ENCODE assay signal across 9 cellular contexts in genomic region chr5:175246242-175246891, GRCh38.
A peak's percentile ranks its signal among the peaks of the same experiment; 100 is the strongest.
DNase-seq lines count a peak whose midpoint lies in the region; ATAC-seq and TF ChIP-seq lines count a peak whose summit lies in the region.
"Had no signal": no experiment of that assay in that cellular context is flagged by ENCODE, and none has a peak within 500 bp of the region (broad histone marks: within the 10 kb centered on the region; RNA-seq: fewer than 3 reads in every experiment).

No MANE protein-coding gene starts in this region.

- in situ Hi-C loops in G401 (cut with HindIII; ENCODE audit: low sequenced_read_pairs) = no loop called here

- no peak overlapping the region for H3K4me3 ChIP-seq in PC-3 (ENCODE audit: low read length)
- no peak overlapping the region for H3K4me3 ChIP-seq in colonic mucosa

- no peaks in the 10 kb centered on the region for H4K20me1 ChIP-seq in PC-3 (ENCODE audit: low read length)

- peak overlapping the region; percentile 63 for H3K4me2 ChIP-seq in PC-3 (ENCODE audit: low read length)

- BruUV-seq in PC-3 (replicated peaks; lab: Mats Ljungman, UMichigan) = no TSS peak

- intact Hi-C loops in PC-3 (cut with micrococcal nuclease) (no loop called here), colonic mucosa (cut with DNase I) (no loop called here)

- no peaks in the 10 kb centered on the region for H3F3A ChIP-seq in PC-3 (ENCODE audit: low read length, unreplicated experiment)

- POLR2A ChIA-PET in PC-3 (lab: Charles Lee; ENCODE audit: unreplicated experiment) = no interaction called here

- H3K9me2 ChIP-seq in PC-3 (replicated peaks; ENCODE audit: low read length) = no peaks in the 10 kb centered on the region

- H2AFZ ChIP-seq in PC-3 (ENCODE audit: low read length) = no peak overlapping the region

- TF ChIP-seq CTCF in PC-3 (conservative IDR thresholded peaks at IDR 0.05; ENCODE audit: low read depth, low read length) = no peak
- TF ChIP-seq CTCF in colonic mucosa (IDR thresholded peaks at IDR 0.05) = no peak

- H3K27ac ChIP-seq in PC-3 (ENCODE audit: low read length) (peak overlapping the region; percentile 66), colonic mucosa (no peak overlapping the region)

- CTCF ChIA-PET in PC-3 (lab: Charles Lee) = no interaction called here

- no peaks in the 10 kb centered on the region for H3K27me3 ChIP-seq in PC-3 (ENCODE audit: low read length)
- H3K27me3 ChIP-seq in colonic mucosa = no peaks in the 10 kb centered on the region

- no peaks in the 10 kb centered on the region for H3K36me3 ChIP-seq in PC-3 (ENCODE audit: low read depth, low read length)
- no peaks in the 10 kb centered on the region for H3K36me3 ChIP-seq in colonic mucosa

- H3K9ac ChIP-seq in PC-3 (ENCODE audit: low read length) = no peak overlapping the region
- H3K9ac ChIP-seq in colonic mucosa (ENCODE audit: low read depth in 2 of 2, low read length in 2 of 2) = no peak overlapping the region

- H3K9me3 ChIP-seq in PC-3 (ENCODE audit: low read length) (no peaks in the 10 kb centered on the region), colonic mucosa (no peaks in the 10 kb centered on the region)

- ATAC-seq in PC-3 (no peak), GM21423 (IDR thresholded peaks at IDR 0.05; ENCODE audit: unreplicated experiment) (no peak), GM19035 (IDR thresholded peaks at IDR 0.05; ENCODE audit: unreplicated experiment) (no peak), HG03045 (IDR thresholded peaks at IDR 0.05; ENCODE audit: unreplicated experiment) (no peak)

- H3K4me1 ChIP-seq in PC-3 (ENCODE audit: insufficient read depth, low read length) = peaks cover 17% of the 10 kb centered on the region
- H3K4me1 ChIP-seq in colonic mucosa = no peaks in the 10 kb centered on the region

- DNase-seq in EL (peak; percentile 99), PC-3 (peak; percentile 72), colonic mucosa (peak; percentile 22), renal cortical epithelial cell (ENCODE audit: low read depth) (peak; percentile 85), G401 (ENCODE audit: low spot score) (no peak)
- DNase-seq: NCI-H748 treated with DMSO at 0.1 percent for 48 hours had no signal

- H3K79me2 ChIP-seq in PC-3 (ENCODE audit: low read length) = no peaks in the 10 kb centered on the region
